8 cellular contexts compared by ENCODE assay signal in the genomic region with DNA sequence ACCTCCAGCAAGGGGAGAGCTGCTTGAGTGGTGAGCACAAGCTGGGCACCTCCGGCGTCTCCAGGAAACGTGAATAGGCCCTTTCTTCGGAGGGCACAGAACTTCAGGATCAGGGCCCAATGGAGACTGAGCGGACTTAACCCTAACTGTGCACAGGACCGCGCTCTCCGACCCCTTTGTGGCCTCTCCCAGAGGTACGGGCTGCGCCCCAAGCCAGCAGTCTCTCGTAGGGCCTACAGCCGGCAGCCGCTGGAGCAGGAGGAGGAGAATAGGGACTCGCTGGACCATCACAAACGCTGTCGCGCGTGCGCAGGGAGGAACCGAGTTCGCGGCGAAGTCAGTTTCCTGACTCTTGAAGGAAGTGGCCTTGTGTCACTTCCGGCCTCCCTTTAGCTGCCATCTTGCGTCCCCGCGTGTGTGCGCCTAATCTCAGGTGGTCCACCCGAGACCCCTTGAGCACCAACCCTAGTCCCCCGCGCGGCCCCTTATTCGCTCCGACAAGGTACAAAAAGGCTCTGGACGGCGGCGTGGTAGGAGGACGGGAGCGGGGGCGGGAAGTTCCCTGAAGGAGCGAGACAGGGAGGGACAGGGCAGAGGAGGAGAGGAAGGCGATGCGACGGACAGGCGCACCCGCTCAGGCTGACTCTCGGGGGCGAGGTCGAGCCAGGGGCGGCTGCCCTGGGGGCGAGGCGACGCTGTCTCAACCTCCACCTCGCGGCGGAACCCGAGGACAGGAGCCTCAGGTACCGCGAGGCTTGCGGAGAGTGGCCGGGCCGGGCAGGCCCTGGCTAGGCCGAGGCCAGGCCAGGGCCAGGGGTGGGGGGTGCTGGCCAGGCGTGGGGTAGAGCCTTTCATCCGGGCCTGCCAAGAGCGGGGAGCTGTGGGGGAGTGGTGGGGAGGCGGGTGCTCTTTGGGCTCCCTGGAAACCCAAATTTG. TPM values are rescaled to one million over a fixed set of nuclear protein-coding genes. Genes with fewer than 3 reads are reported as not detected.
DNase-seq lines count a peak whose midpoint lies in the region; ATAC-seq and TF ChIP-seq lines count a peak whose summit lies in the region.

Gene BTF3, plus strand, starts transcription at position 386 of the 936 bp plus-strand sequence. Its CDS starts 226 bp downstream, at position 612.

- H3K4me1 Mint-ChIP-seq in Calu3 (ENCODE audit: low read depth, unreplicated experiment), result peaks cover 13% of the 10 kb centered on the region

- under 1% methylated on average over 67 of the region's 67 CpGs for WGBS in HUES64

- H3K4me2 ChIP-seq in OCI-LY1 (ENCODE audit: low read length), result peak within 1 kb of the TSS; percentile 82

- H4K20me1 ChIP-seq in OCI-LY1 (ENCODE audit: insufficient read depth, low read length), result no peaks in the 10 kb centered on the region; the same call in 1 of the 2 replicates

- H3K36me3 Mint-ChIP-seq in Calu3 (ENCODE audit: insufficient read depth, unreplicated experiment), result peaks cover 58% of the 10 kb centered on the region

- intact Hi-C loops in Calu3 (cut with micrococcal nuclease; ENCODE audit: unreplicated experiment), result loop anchor here (5.0 kb wide), 1 partner anchor 46 kb away; no protein-coding TSS in a partner anchor

- no peaks in the 10 kb centered on the region for H3K27me3 Mint-ChIP-seq in Calu3 (ENCODE audit: unreplicated experiment)

- CTCF ChIA-PET in Calu3 (lab: Charles Lee), result interaction anchor here (0.6 to 1.9 kb wide), 4 partner anchors 17 to 282 kb away, joined by 3 to 7 read pairs (median 4); no protein-coding TSS in a partner anchor

- H3K9me3 Mint-ChIP-seq in Calu3 (ENCODE audit: low read depth, unreplicated experiment), result no peaks in the 10 kb centered on the region

- H3K9me2 ChIP-seq in OCI-LY1 (ENCODE audit: low read depth, low read length), result no peaks in the 10 kb centered on the region

- H3K27ac ChIP-seq in HUES64 (ENCODE audit: low read depth, low read length) (peak within 1 kb of the TSS; percentile 93), OCI-LY1 (ENCODE audit: low read depth, low read length, poor library complexity, severe bottlenecking) (peak within 1 kb of the TSS; percentile 61)

- H3F3A ChIP-seq in OCI-LY1 (ENCODE audit: insufficient read depth, low read length), result no peaks in the 10 kb centered on the region

- no peak for TF ChIP-seq CTCF in Calu3 (IDR thresholded peaks at IDR 0.05; ENCODE audit: unreplicated experiment)
- TF ChIP-seq CTCF in OCI-LY1 (IDR thresholded peaks at IDR 0.05; ENCODE audit: low read length), result no peak

- BruUV-seq in Calu3 (replicated peaks; lab: Mats Ljungman, UMichigan), result no TSS peak

- no peaks in the 10 kb centered on the region for H3K27me3 ChIP-seq in HUES64 (ENCODE audit: insufficient read depth, low read length)
- no peaks in the 10 kb centered on the region for H3K27me3 ChIP-seq in OCI-LY1 (ENCODE audit: insufficient read depth, low read length)
- H3K27me3 ChIP-seq in mononuclear cell (ENCODE audit: insufficient read depth, low read length), result peaks cover 4% of the 10 kb centered on the region

- H3K36me3 ChIP-seq in HUES64 (ENCODE audit: insufficient read depth, low read length) (peaks cover 42% of the 10 kb centered on the region), OCI-LY1 (ENCODE audit: insufficient read depth, low read length) (peaks cover 39% of the 10 kb centered on the region)

- H3K4me1 ChIP-seq in HUES64 (ENCODE audit: insufficient read depth, low read length) (peaks cover 31% of the 10 kb centered on the region), OCI-LY1 (ENCODE audit: insufficient read depth, low read length, severe bottlenecking) (peaks cover 30% of the 10 kb centered on the region), mononuclear cell (ENCODE audit: insufficient read depth, low read length) (peaks cover 26% of the 10 kb centered on the region)

- DNase-seq in Calu3 (peak; percentile 96), epidermal melanocyte (ENCODE audit: insufficient read length, low spot score) (peak; percentile 93)
- peak; percentile 95 for DNase-seq in activated CD8-positive, alpha-beta memory T cell treated with anti-CD3 and anti-CD28 coated beads, Interleukin-2, amount 50 U/mL, for 48 hours
- DNase-seq in stimulated activated CD8-positive, alpha-beta memory T cell treated with anti-CD3 and anti-CD28 coated beads, Interleukin-4, amount 100 ng/mL, for 1 hour (ENCODE audit: low read depth in 2 of 2, low spot score in 1 of 2), result peak; percentile 81 to 86

- H3K4me3 ChIP-seq in HUES64 (ENCODE audit: low read length) (peak within 1 kb of the TSS; percentile 79), OCI-LY1 (ENCODE audit: low read depth, low read length, poor library complexity, severe bottlenecking) (peak within 1 kb of the TSS; percentile 79), mononuclear cell (ENCODE audit: low read length) (peak within 1 kb of the TSS; percentile 93)

- H2AFZ ChIP-seq in OCI-LY1 (ENCODE audit: low read length), result peak within 1 kb of the TSS; percentile 23; the same call in 1 of the 2 replicates

- H3K27ac Mint-ChIP-seq in Calu3 (ENCODE audit: unreplicated experiment), result peak within 1 kb of the TSS; percentile 98

- peak; percentile 96 for ATAC-seq in GM21447 (IDR thresholded peaks at IDR 0.05; ENCODE audit: unreplicated experiment)

- H3K4me3 Mint-ChIP-seq in Calu3 (ENCODE audit: low read depth, unreplicated experiment), result peak within 1 kb of the TSS; percentile 96

- H3K79me2 ChIP-seq in OCI-LY1 (ENCODE audit: insufficient read depth, low read length), result peaks cover 36% of the 10 kb centered on the region

- H3K9ac ChIP-seq in HUES64 (ENCODE audit: low read depth, low read length) (peak within 1 kb of the TSS; percentile 96), OCI-LY1 (ENCODE audit: low read length) (peak within 1 kb of the TSS; percentile 81)

- H3K9me3 ChIP-seq in HUES64 (ENCODE audit: insufficient read depth, low read depth, low read length) (no peaks in the 10 kb centered on the region), OCI-LY1 (ENCODE audit: low read length) (no peaks in the 10 kb centered on the region), mononuclear cell (ENCODE audit: low read depth, low read length) (no peaks in the 10 kb centered on the region)

RNA-seq across cellular contexts. Expression of gene BTF3, which starts in this region (rescaled TPM):
- total RNA-seq in Calu3 (2022) (794 and 872 TPM in 2 replicates), mononuclear cell (456 TPM)
- 759 TPM for polyA plus RNA-seq in HUES64 (2013, experiment 1 of 2)
- polyA plus RNA-seq in HUES64 (2013, experiment 2 of 2), result 803 TPM

Comparison
In these comparisons a context has a peak if more than half of its experiments do, and no peak if none do; other contexts are left out.
1. Peak in every context shown above with its lines: DNase-seq, ATAC-seq, H3K4me3 ChIP-seq and H3K27ac ChIP-seq.